In the genomic region with DNA sequence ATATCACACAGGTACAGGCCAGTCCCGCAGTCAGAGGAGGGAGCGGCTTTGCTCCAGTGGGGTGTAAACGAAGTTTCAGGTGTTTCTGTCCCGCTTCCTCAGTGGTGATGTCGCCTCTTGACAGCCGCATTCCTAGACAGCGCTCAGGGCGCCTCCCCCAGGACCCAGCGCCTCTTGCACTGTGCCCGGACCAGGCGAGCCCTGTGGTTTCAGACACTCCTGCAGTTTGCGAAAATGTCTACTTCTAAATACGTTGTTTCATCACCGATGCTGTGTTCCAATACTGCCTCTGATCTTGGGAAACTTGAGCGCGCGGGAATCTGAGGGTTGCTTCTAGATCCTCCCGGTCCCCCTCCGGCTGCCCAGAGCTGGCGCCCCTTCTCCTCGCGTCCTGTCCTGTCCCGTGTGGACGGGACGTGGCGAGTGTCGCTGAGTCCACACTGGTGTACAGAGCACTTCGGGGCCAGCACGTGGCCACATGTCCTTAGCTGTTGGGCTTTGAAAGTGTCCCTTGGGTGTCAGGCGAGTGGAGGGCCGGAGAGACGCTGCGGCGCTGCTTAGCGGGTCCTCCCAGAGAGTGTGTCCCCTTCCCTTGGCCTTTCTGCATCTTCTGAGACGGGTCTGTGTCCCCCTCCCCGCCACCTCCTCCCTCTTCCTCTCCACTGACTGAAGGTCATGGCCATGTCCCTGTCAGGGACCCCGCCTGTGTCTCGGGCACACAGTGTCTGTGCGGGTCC, we compare ENCODE assay signal across 1 cellular context.
TF ChIP-seq lines count a peak whose summit lies in the region.

No MANE protein-coding gene starts in this region.

TF ChIP-seq in H1, 55 proteins besides CTCF, POLR2A, EP300 and RAD21:
- TF ChIP-seq CTBP2 (IDR thresholded peaks at IDR 0.05; ENCODE audit: borderline replicate concordance, insufficient read depth, insufficient read length, low read length): no peak
- no peak for TF ChIP-seq CHD1 (IDR thresholded peaks at IDR 0.05; ENCODE audit: low read depth, low read length)
- TF ChIP-seq, protein P1, sequence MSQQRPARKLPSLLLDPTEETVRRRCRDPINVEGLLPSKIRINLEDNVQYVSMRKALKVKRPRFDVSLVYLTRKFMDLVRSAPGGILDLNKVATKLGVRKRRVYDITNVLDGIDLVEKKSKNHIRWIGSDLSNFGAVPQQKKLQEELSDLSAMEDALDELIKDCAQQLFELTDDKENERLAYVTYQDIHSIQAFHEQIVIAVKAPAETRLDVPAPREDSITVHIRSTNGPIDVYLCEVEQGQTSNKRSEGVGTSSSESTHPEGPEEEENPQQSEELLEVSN (IDR thresholded peaks at IDR 0.05): no peak
- no peak for TF ChIP-seq TAF7 (optimal IDR thresholded peaks at IDR 0.05; ENCODE audit: borderline replicate concordance, low read depth, low read length)
- no peak for TF ChIP-seq SP1 (IDR thresholded peaks at IDR 0.05; ENCODE audit: low read depth, low read length)
- no peak for TF ChIP-seq KDM4A (IDR thresholded peaks at IDR 0.05; ENCODE audit: low read depth, low read length, severe bottlenecking)
- no peak for TF ChIP-seq TEAD4 (IDR thresholded peaks at IDR 0.05; ENCODE audit: low read depth, low read length)
- no peak for TF ChIP-seq POLR2AphosphoS5 (IDR thresholded peaks at IDR 0.05; ENCODE audit: low read depth, low read length)
- no peak for TF ChIP-seq FOSL1 (IDR thresholded peaks at IDR 0.05; ENCODE audit: insufficient read depth, low read depth, low read length)
- TF ChIP-seq ASH2L (IDR thresholded peaks at IDR 0.05; ENCODE audit: low read length): no peak
- no peak for TF ChIP-seq MAFK (IDR thresholded peaks at IDR 0.05; ENCODE audit: low read depth, low read length)
- no peak for TF ChIP-seq RNF2 (IDR thresholded peaks at IDR 0.05; ENCODE audit: borderline replicate concordance, low read depth, low read length, missing control alignments, poor library complexity, severe bottlenecking)
- no peak for TF ChIP-seq SIX5 (IDR thresholded peaks at IDR 0.05; ENCODE audit: low read depth, low read length)
- TF ChIP-seq SRF (IDR thresholded peaks at IDR 0.05; ENCODE audit: low read depth, low read length): no peak
- no peak for TF ChIP-seq SAP30 (IDR thresholded peaks at IDR 0.05; ENCODE audit: insufficient read depth, insufficient replicate concordance, low read length)
- TF ChIP-seq USF2 (IDR thresholded peaks at IDR 0.05; ENCODE audit: low read length): no peak
- no peak for TF ChIP-seq NANOG (IDR thresholded peaks at IDR 0.05; ENCODE audit: insufficient read depth, low read depth, low read length, poor library complexity, severe bottlenecking)
